In the genomic region with DNA sequence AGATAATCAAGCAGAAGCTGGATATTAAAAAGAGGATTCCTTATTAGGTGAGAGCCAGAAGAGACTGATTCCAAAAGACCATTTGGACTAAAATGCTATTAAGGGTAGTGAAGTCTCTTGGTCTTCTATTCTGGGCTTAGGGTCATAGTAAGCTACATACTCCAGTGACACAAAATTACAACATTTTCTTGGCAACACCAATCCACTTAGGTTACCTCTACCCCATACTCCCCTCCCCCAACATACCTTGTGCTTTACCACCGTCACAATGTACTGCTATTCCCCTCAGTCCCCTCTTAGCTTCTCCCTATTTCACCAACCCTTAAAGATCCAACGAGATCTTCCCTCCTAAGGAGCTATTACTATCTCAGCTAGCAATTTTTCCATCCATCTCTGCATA, we compare ENCODE assay signal across 29 cellular contexts.
"Had no signal": no experiment of that assay in that cellular context is flagged by ENCODE, and none has a peak within 500 bp of the region (broad histone marks: within the 10 kb centered on the region; RNA-seq: fewer than 3 reads in every experiment).

No MANE protein-coding gene starts in this region.

- ATAC-seq: heart right ventricle; stimulated activated naive B cell treated with anti-CD40 and anti-IgM and Interleukin-4, amounts not matched to agents 10 μg/mL and 1 μg/mL and 100 μg/mL, for 72 hours had no signal

- H3K27me3 Mint-ChIP-seq: activated naive CD8-positive, alpha-beta T cell treated with anti-CD3 and anti-CD28 coated beads for 36 hours; naive thymus-derived CD8-positive, alpha-beta T cell; stimulated activated naive B cell treated with anti-CD40 and anti-IgM and Interleukin-4, amounts not matched to agents 10 μg/mL and 1 μg/mL and 100 μg/mL, for 72 hours had no signal

- DNase-seq: activated CD4-positive, alpha-beta T cell treated with anti-CD3 and anti-CD28 coated beads, Interleukin-2, amount 50 U/mL, for 1 hour; activated CD4-positive, CD25-positive, alpha-beta regulatory T cell treated with anti-CD3 and anti-CD28 coated beads, Interleukin-2, amount 50 U/mL, for 72 hours; activated gamma-delta T cell; activated naive CD8-positive, alpha-beta T cell treated with anti-CD3 and anti-CD28 coated beads for 36 hours; activated T-cell treated with anti-CD3 and anti-CD28 coated beads for 4 hours; brain microvascular endothelial cell; endodermal cell; foreskin melanocyte; heart right ventricle; naive thymus-derived CD8-positive, alpha-beta T cell; nucleus accumbens; stimulated activated CD4-positive, alpha-beta T cell treated with anti-CD3 and anti-CD28 coated beads, Interleukin-15, amount 100 ng/mL, for 24 hours; stimulated activated CD4-positive, alpha-beta T cell treated with anti-CD3 and anti-CD28 coated beads, Interleukin-2, amount 100 ng/mL, for 24 hours; stimulated activated naive B cell treated with anti-CD40 and anti-IgM and Interleukin-4, amounts not matched to agents 10 μg/mL and 1 μg/mL and 100 μg/mL, for 72 hours; stomach; SW 1271; T-helper 9 cell; thyroid gland; upper lobe of left lung; WERI-Rb-1 had no signal

- H3K4me3 Mint-ChIP-seq: activated naive CD8-positive, alpha-beta T cell treated with anti-CD3 and anti-CD28 coated beads for 36 hours; activated T-helper 1 cell treated with anti-CD3 and anti-CD28 coated beads, Interleukin-12 subunit alpha, Interleukin-12 subunit beta, Interleukin-2, Interleukin-4 antibody, amounts not matched to agents 30 ng/mL and 10 ng/mL and 1 ng/mL, durations not matched to agents 14 hours and 24 hours and 36 hours; endodermal cell; neural crest cell; stimulated activated naive B cell treated with anti-CD40 and anti-IgM and Interleukin-4, amounts not matched to agents 10 μg/mL and 1 μg/mL and 100 μg/mL, for 72 hours; T-helper 1 cell treated with Interleukin-12 subunit alpha and Interleukin-12 subunit beta and Interleukin-4 antibody, amounts not matched to agents 30 μg/mL and 1 μg/mL, for 36 hours had no signal

- FAIRE-seq: TTC549 had no signal

- H2AFZ ChIP-seq: parathyroid adenoma had no signal

- H3K36me3 ChIP-seq: esophagus muscularis mucosa, right atrium auricular region, thyroid gland, upper lobe of left lung, vagina had no signal

- H3K27ac Mint-ChIP-seq: activated naive CD8-positive, alpha-beta T cell treated with anti-CD3 and anti-CD28 coated beads for 36 hours; activated T-helper 1 cell treated with anti-CD3 and anti-CD28 coated beads, Interleukin-12 subunit alpha, Interleukin-12 subunit beta, Interleukin-2, Interleukin-4 antibody, amounts not matched to agents 30 ng/mL and 10 ng/mL and 1 ng/mL, durations not matched to agents 14 hours and 24 hours and 36 hours; endodermal cell; stimulated activated naive B cell treated with anti-CD40 and anti-IgM and Interleukin-4, amounts not matched to agents 10 μg/mL and 1 μg/mL and 100 μg/mL, for 72 hours; T-helper 1 cell treated with Interleukin-12 subunit alpha and Interleukin-12 subunit beta and Interleukin-4 antibody, amounts not matched to agents 30 μg/mL and 1 μg/mL, for 36 hours had no signal

- H3K9me3 Mint-ChIP-seq: activated naive CD8-positive, alpha-beta T cell treated with anti-CD3 and anti-CD28 coated beads for 36 hours; activated T-helper 1 cell treated with anti-CD3 and anti-CD28 coated beads, Interleukin-12 subunit alpha, Interleukin-12 subunit beta, Interleukin-2, Interleukin-4 antibody, amounts not matched to agents 30 ng/mL and 10 ng/mL and 1 ng/mL, durations not matched to agents 14 hours and 24 hours and 36 hours; naive thymus-derived CD8-positive, alpha-beta T cell; neural crest cell; stimulated activated naive B cell treated with anti-CD40 and anti-IgM and Interleukin-4, amounts not matched to agents 10 μg/mL and 1 μg/mL and 100 μg/mL, for 72 hours; T-helper 1 cell treated with Interleukin-12 subunit alpha and Interleukin-12 subunit beta and Interleukin-4 antibody, amounts not matched to agents 30 μg/mL and 1 μg/mL, for 36 hours had no signal

- H3K4me1 ChIP-seq: ascending aorta, parathyroid adenoma had no signal

- H3K4me3 ChIP-seq: ascending aorta, esophagus muscularis mucosa, heart right ventricle, right atrium auricular region, stomach, thyroid gland, upper lobe of left lung, vagina had no signal

- H3K27me3 ChIP-seq: ascending aorta, brain microvascular endothelial cell, right atrium auricular region, stomach, thyroid gland, upper lobe of left lung, vagina had no signal

- H3K9ac ChIP-seq: parathyroid adenoma had no signal

- H3K9me3 ChIP-seq: ascending aorta, esophagus muscularis mucosa, heart right ventricle, right atrium auricular region, stomach, thyroid gland, upper lobe of left lung, vagina had no signal

- H3K27ac ChIP-seq: ascending aorta, brain microvascular endothelial cell, esophagus muscularis mucosa, heart right ventricle, parathyroid adenoma, right atrium auricular region, stomach, thyroid gland, upper lobe of left lung, vagina, WERI-Rb-1 had no signal
